In genomic region chr11:8674859-8675258, GRCh38 we compare ENCODE assay signal across 3 cellular contexts.
TF ChIP-seq lines count a peak whose summit lies in the region.

No MANE protein-coding gene starts in this region.

TF ChIP-seq in A549, 52 proteins besides CTCF, POLR2A, EP300 and RAD21:
- TF ChIP-seq KDM5A (IDR thresholded peaks at IDR 0.05) = no peak
- TF ChIP-seq MAFK (IDR thresholded peaks at IDR 0.05; ENCODE audit: partially characterized antibody) = peak; percentile 85

TF ChIP-seq in IMR-90, 13 proteins besides CTCF, POLR2A, EP300 and RAD21:
- TF ChIP-seq RFX5 (IDR thresholded peaks at IDR 0.05; ENCODE audit: low read depth, low read length) (no peak), MAFK (IDR thresholded peaks at IDR 0.05; ENCODE audit: low read depth, low read length) (peak; percentile 83)

TF ChIP-seq in H1, 55 proteins besides CTCF, POLR2A, EP300 and RAD21:
- TF ChIP-seq CHD7 (IDR thresholded peaks at IDR 0.05; ENCODE audit: insufficient replicate concordance, low read length) (no peak), MAFK (IDR thresholded peaks at IDR 0.05; ENCODE audit: low read depth, low read length) (0 out of 2 replicates have a peak, but pooled peaks have one; percentile 18), POU5F1 (IDR thresholded peaks at IDR 0.05; ENCODE audit: low read depth, low read length) (no peak)
